In genomic region chr4:129093173-129093974, GRCh38 we compare ENCODE assay signal across 1 cellular context.
TF ChIP-seq lines count a peak whose summit lies in the region.

TSS of gene SCLT1 (minus strand) at chr4:129093539. CDS start at chr4:129093103, 436 bp downstream.

TF ChIP-seq in K562, 482 proteins besides CTCF, POLR2A, EP300 and RAD21 (continued from another document and continues in another):
- TF ChIP-seq MGA (IDR thresholded peaks at IDR 0.05) (peak; percentile 97), PHF8 (IDR thresholded peaks at IDR 0.05; ENCODE audit: borderline replicate concordance, low read length) (peak; percentile 94; the same call in 1 of the 2 replicates), MIER1 (IDR thresholded peaks at IDR 0.05; ENCODE audit: low read depth) (no peak), PYGO2 (tag; IDR thresholded peaks at IDR 0.05) (no peak), KDM4B (IDR thresholded peaks at IDR 0.05; ENCODE audit: borderline replicate concordance in 2 of 2, low read depth in 1 of 2) (no peak), RERE (CRISPR knock-in tag; IDR thresholded peaks at IDR 0.05; ENCODE audit: borderline replicate concordance) (no peak), BRD9 (IDR thresholded peaks at IDR 0.05; ENCODE audit: low read depth, partially characterized antibody) (peak; percentile 38), ILF3 (IDR thresholded peaks at IDR 0.05; ENCODE audit: borderline replicate concordance) (no peak), TRIM28 (IDR thresholded peaks at IDR 0.05) (no peak), BRCA1 (IDR thresholded peaks at IDR 0.05) (no peak), BRCA1 (CRISPR knock-in tag; IDR thresholded peaks at IDR 0.05) (no peak), TBL1XR1 (IDR thresholded peaks at IDR 0.05; ENCODE audit: low read length in 2 of 2) (peak in 1 of 2 experiments; percentile 60; a peak in 1 of 4 replicates), NKRF (IDR thresholded peaks at IDR 0.05; ENCODE audit: borderline replicate concordance) (peak; percentile 73), GTF2B (IDR thresholded peaks at IDR 0.05; ENCODE audit: extremely low read depth, insufficient read length) (peak; percentile 26), RBM14 (IDR thresholded peaks at IDR 0.05; ENCODE audit: borderline replicate concordance, insufficient read depth, low read depth, low read length) (no peak), ELK1 (CRISPR knock-in tag; IDR thresholded peaks at IDR 0.05) (no peak), STAG1 (CRISPR knock-in tag; IDR thresholded peaks at IDR 0.05; ENCODE audit: borderline replicate concordance) (no peak), ILK (tag; IDR thresholded peaks at IDR 0.05; ENCODE audit: borderline replicate concordance, low read depth) (no peak), ZNF133 (CRISPR knock-in tag; IDR thresholded peaks at IDR 0.05) (no peak), HMBOX1 (IDR thresholded peaks at IDR 0.05) (no peak), ZBTB49 (CRISPR knock-in tag; IDR thresholded peaks at IDR 0.05; ENCODE audit: borderline replicate concordance) (no peak), ZEB2 (IDR thresholded peaks at IDR 0.05) (0 out of 2 replicates have a peak, but pooled peaks have one; percentile 33), ARID1B (IDR thresholded peaks at IDR 0.05) (peak; percentile 32; the same call in 1 of the 2 replicates), ZNF184 (CRISPR knock-in tag; IDR thresholded peaks at IDR 0.05) (no peak), SMARCB1 (IDR thresholded peaks at IDR 0.05; ENCODE audit: insufficient read length, low read depth) (no peak), TAF15 (IDR thresholded peaks at IDR 0.05; ENCODE audit: low read depth, low read length) (no peak), CREB1 (IDR thresholded peaks at IDR 0.05) (peak; percentile 97), CREB1 (CRISPR knock-in tag; IDR thresholded peaks at IDR 0.05) (peak; percentile 96), EHMT2 (IDR thresholded peaks at IDR 0.05) (no peak; the same call in 1 of the 2 replicates)
